ENCODE assay signal across 14 cellular contexts in the genomic region with DNA sequence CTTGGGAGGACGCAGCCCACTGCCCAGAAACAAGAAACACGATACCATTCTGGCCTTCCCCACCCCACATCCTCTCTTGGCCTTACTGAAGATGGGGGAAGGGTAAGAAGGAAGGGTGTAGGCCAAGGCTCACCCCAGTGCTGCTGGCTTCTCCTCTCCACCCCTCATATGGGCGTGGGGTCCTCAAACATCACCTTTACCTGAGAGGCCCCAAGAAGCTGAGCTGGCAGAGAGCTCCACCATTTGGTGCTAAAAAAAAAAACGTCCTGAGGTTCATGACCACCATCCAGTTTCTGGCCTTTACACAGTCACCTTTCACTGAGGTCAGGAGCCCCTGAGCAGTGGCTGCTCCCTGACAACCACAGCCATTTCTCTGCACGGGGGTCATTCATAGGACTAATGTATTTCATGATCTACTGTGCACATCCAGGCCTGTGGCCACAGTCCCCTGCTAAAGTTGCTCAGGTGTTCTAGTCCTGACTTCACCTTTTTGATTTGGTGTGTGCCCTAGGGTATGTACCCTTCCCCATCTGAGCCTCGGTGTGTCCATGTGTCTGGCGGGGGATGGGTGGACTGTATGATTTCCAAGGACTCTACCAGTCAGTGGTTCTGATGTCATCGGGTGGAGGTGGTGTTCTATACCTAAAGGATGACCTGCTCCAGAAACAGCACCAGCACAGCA. TPM values are rescaled to one million over a fixed set of nuclear protein-coding genes. Genes with fewer than 3 reads are reported as not detected.
DNase-seq lines count a peak whose midpoint lies in the region; ATAC-seq and TF ChIP-seq lines count a peak whose summit lies in the region.
"Had no signal": no experiment of that assay in that cellular context is flagged by ENCODE, and none has a peak within 500 bp of the region (broad histone marks: within the 10 kb centered on the region; RNA-seq: fewer than 3 reads in every experiment).

No MANE protein-coding gene starts in this region.

- H3K27ac ChIP-seq in Panc1 (ENCODE audit: low read length) = no peak overlapping the region
- H3K27ac ChIP-seq: esophagus squamous epithelium, parathyroid adenoma, vagina had no signal

- no peaks in the 10 kb centered on the region for H3K9me3 ChIP-seq in Panc1 (ENCODE audit: control insufficient read depth, insufficient read depth, low read depth, low read length)
- H3K9me3 ChIP-seq: esophagus squamous epithelium, vagina had no signal

- ATAC-seq in Panc1 (peak; percentile 4), HG02763 (IDR thresholded peaks at IDR 0.05; ENCODE audit: unreplicated experiment) (no peak)
- no peak for ATAC-seq in effector memory CD8-positive, alpha-beta T cell (replicated peaks)

- H3K4me3 ChIP-seq in Panc1 (ENCODE audit: low read depth in 2 of 2, low read length in 2 of 2) = no peak overlapping the region
- H3K4me3 ChIP-seq: esophagus squamous epithelium, vagina had no signal

- H3K4me1 ChIP-seq in Panc1 (ENCODE audit: control insufficient read depth, insufficient read depth, low read length) = 0 out of 2 replicates have a peak, but pooled peaks cover 3% of the 10 kb centered on the region
- H3K4me1 ChIP-seq: parathyroid adenoma had no signal

- CTCF ChIA-PET in activated naive CD4-positive, alpha-beta T cell treated with anti-CD3 and anti-CD28 coated beads for 36 hours (lab: Charles Lee) = interaction anchor here (0.6 to 3.1 kb wide), 17 partner anchors 11 to 248 kb away, joined by 3 to 19 read pairs (median 4); a partner anchor contains a TSS
- CTCF ChIA-PET in Panc1 (lab: Charles Lee) = interaction anchor here (0.5 to 1.0 kb wide), 4 partner anchors 9 to 161 kb away, joined by 3 to 5 read pairs (median 4); no protein-coding TSS in a partner anchor

- no peak overlapping the region for H3K4me3 Mint-ChIP-seq in activated naive CD4-positive, alpha-beta T cell treated with anti-CD3 and anti-CD28 coated beads for 36 hours
- no peak overlapping the region for H3K4me3 Mint-ChIP-seq in effector memory CD8-positive, alpha-beta T cell
- no peak overlapping the region for H3K4me3 Mint-ChIP-seq in stimulated activated naive CD8-positive, alpha-beta T cell treated with anti-CD3 and anti-CD28 coated beads, Interleukin-15, Interleukin-2, amounts not matched to agents 100 ng/mL and 50 ng/mL, for 24 hours

- intact Hi-C loops in activated naive CD4-positive, alpha-beta T cell treated with anti-CD3 and anti-CD28 coated beads for 36 hours (cut with micrococcal nuclease) = no loop called here
- intact Hi-C loops in Panc1 (cut with micrococcal nuclease; ENCODE audit: unreplicated experiment) = no loop called here

- H3K9me3 Mint-ChIP-seq in activated naive CD4-positive, alpha-beta T cell treated with anti-CD3 and anti-CD28 coated beads for 36 hours = no peaks in the 10 kb centered on the region
- H3K9me3 Mint-ChIP-seq in effector memory CD8-positive, alpha-beta T cell = no peaks in the 10 kb centered on the region
- H3K9me3 Mint-ChIP-seq in stimulated activated naive CD8-positive, alpha-beta T cell treated with anti-CD3 and anti-CD28 coated beads, Interleukin-15, Interleukin-2, amounts not matched to agents 100 ng/mL and 50 ng/mL, for 24 hours = no peaks in the 10 kb centered on the region

- no peak for TF ChIP-seq CTCF in Panc1 (IDR thresholded peaks at IDR 0.05)

- BruUV-seq in Panc1 (replicated peaks; lab: Mats Ljungman, UMichigan) = no TSS peak

- peaks cover 28% of the 10 kb centered on the region for H3K36me3 Mint-ChIP-seq in activated naive CD4-positive, alpha-beta T cell treated with anti-CD3 and anti-CD28 coated beads for 36 hours (ENCODE audit: low read depth)
- peaks cover 41% of the 10 kb centered on the region for H3K36me3 Mint-ChIP-seq in effector memory CD8-positive, alpha-beta T cell (ENCODE audit: insufficient read depth)
- H3K36me3 Mint-ChIP-seq in stimulated activated naive CD8-positive, alpha-beta T cell treated with anti-CD3 and anti-CD28 coated beads, Interleukin-15, Interleukin-2, amounts not matched to agents 100 ng/mL and 50 ng/mL, for 24 hours (ENCODE audit: low read depth) = peaks cover 59% of the 10 kb centered on the region

- peak overlapping the region; percentile 76 for H3K27ac Mint-ChIP-seq in activated naive CD4-positive, alpha-beta T cell treated with anti-CD3 and anti-CD28 coated beads for 36 hours
- H3K27ac Mint-ChIP-seq in effector memory CD8-positive, alpha-beta T cell = peak overlapping the region; percentile 91 to 92
- H3K27ac Mint-ChIP-seq in stimulated activated naive CD8-positive, alpha-beta T cell treated with anti-CD3 and anti-CD28 coated beads, Interleukin-15, Interleukin-2, amounts not matched to agents 100 ng/mL and 50 ng/mL, for 24 hours = peak overlapping the region; percentile 84

- in situ Hi-C loops in Panc1 (cut with HindIII; ENCODE audit: low pct_unique_long_range_greater_than_20kb, low sequenced_read_pairs) = no loop called here

- H3K27me3 ChIP-seq in Panc1 (ENCODE audit: control insufficient read depth, insufficient read depth, low read length) = no peaks in the 10 kb centered on the region
- H3K27me3 ChIP-seq: esophagus squamous epithelium, vagina had no signal

- H3K27me3 Mint-ChIP-seq in activated naive CD4-positive, alpha-beta T cell treated with anti-CD3 and anti-CD28 coated beads for 36 hours (ENCODE audit: low read depth) = no peaks in the 10 kb centered on the region
- no peaks in the 10 kb centered on the region for H3K27me3 Mint-ChIP-seq in effector memory CD8-positive, alpha-beta T cell
- no peaks in the 10 kb centered on the region for H3K27me3 Mint-ChIP-seq in stimulated activated naive CD8-positive, alpha-beta T cell treated with anti-CD3 and anti-CD28 coated beads, Interleukin-15, Interleukin-2, amounts not matched to agents 100 ng/mL and 50 ng/mL, for 24 hours

- DNase-seq in activated naive CD4-positive, alpha-beta T cell treated with anti-CD3 and anti-CD28 coated beads for 36 hours = no peak
- no peak for DNase-seq in activated naive CD4-positive, alpha-beta T cell (lab: John Stamatoyannopoulos, UW)
- DNase-seq in Panc1 (ENCODE audit: low read depth, low spot score) (no peak), NCI-H1417 treated with DMSO at 0.1 percent for 48 hours (lab: John Stamatoyannopoulos, UW) (no peak), SK-N-DZ (ENCODE audit: low spot score) (no peak)
- DNase-seq in effector memory CD8-positive, alpha-beta T cell = no peak
- DNase-seq: cerebellar nuclear complex, DMS79, esophagus squamous epithelium, NCI-H1092 treated with DMSO at 0.1 percent for 48 hours had no signal

- H3K36me3 ChIP-seq in Panc1 (ENCODE audit: control insufficient read depth, insufficient read depth, low read length) = no peaks in the 10 kb centered on the region; the same call in none of the 2 replicates

- peaks cover 26% of the 10 kb centered on the region for H3K4me1 Mint-ChIP-seq in activated naive CD4-positive, alpha-beta T cell treated with anti-CD3 and anti-CD28 coated beads for 36 hours (ENCODE audit: low read depth)
- H3K4me1 Mint-ChIP-seq in effector memory CD8-positive, alpha-beta T cell (ENCODE audit: low read depth in 2 of 2) = peaks cover 34 to 36% of the 10 kb centered on the region in 2 donors
- peaks cover 39% of the 10 kb centered on the region for H3K4me1 Mint-ChIP-seq in stimulated activated naive CD8-positive, alpha-beta T cell treated with anti-CD3 and anti-CD28 coated beads, Interleukin-15, Interleukin-2, amounts not matched to agents 100 ng/mL and 50 ng/mL, for 24 hours (ENCODE audit: low read depth)

- POLR2A ChIA-PET in Panc1 (lab: Charles Lee) = interaction anchor here (0.6 kb wide), 1 partner anchor 868 kb away, joined by 3 read pairs; no protein-coding TSS in a partner anchor

RNA-seq across cellular contexts. Expression of a gene that starts 15.1 kb away (rescaled TPM):
- 100 to 1,000 TPM; 142 TPM for total RNA-seq in activated naive CD4-positive, alpha-beta T cell treated with anti-CD3 and anti-CD28 coated beads for 36 hours
- 156 TPM for total RNA-seq in Panc1 (2021; ENCODE audit: unreplicated experiment)
- 219 TPM for polyA plus RNA-seq in Panc1 (2012; ENCODE audit: insufficient read length)
- polyA plus RNA-seq in SK-N-DZ (2014; cell fraction: cytosol; rRNA removed) = 12.4 and 13.9 TPM in 2 replicates
- 4.3 and 10.0 TPM in 2 replicates for polyA plus RNA-seq in SK-N-DZ (2014; cell fraction: nucleus; rRNA removed)

RNA-seq across cellular contexts. Expression of a gene that starts 17.3 kb away (rescaled TPM):
- 10 to 100 TPM; 38.9 to 40.8 TPM for total RNA-seq in activated naive CD4-positive, alpha-beta T cell treated with anti-CD3 and anti-CD28 coated beads for 36 hours
- total RNA-seq in Panc1 (2021; ENCODE audit: unreplicated experiment) = 72.2 TPM
- polyA plus RNA-seq in Panc1 (2012; ENCODE audit: insufficient read length) = 95.3 TPM
- polyA plus RNA-seq in SK-N-DZ (2014; cell fraction: cytosol; rRNA removed) = 25.3 and 30.3 TPM in 2 replicates
- 87.7 and 90.7 TPM in 2 replicates for polyA plus RNA-seq in SK-N-DZ (2014; cell fraction: nucleus; rRNA removed)

RNA-seq across cellular contexts. Expression of a gene that starts 28.3 kb away (rescaled TPM):
- total RNA-seq in activated naive CD4-positive, alpha-beta T cell treated with anti-CD3 and anti-CD28 coated beads for 36 hours = 10 to 100 TPM; 90.8 to 97.6 TPM
- 244 TPM for total RNA-seq in Panc1 (2021; ENCODE audit: unreplicated experiment)
- 150 TPM for polyA plus RNA-seq in Panc1 (2012; ENCODE audit: insufficient read length)
- polyA plus RNA-seq in SK-N-DZ (2014; cell fraction: cytosol; rRNA removed) = 56.7 and 109 TPM in 2 replicates
- 70.2 and 107 TPM in 2 replicates for polyA plus RNA-seq in SK-N-DZ (2014; cell fraction: nucleus; rRNA removed)

RNA-seq across cellular contexts. Expression of a gene that starts 29.9 kb away (rescaled TPM):
- total RNA-seq in activated naive CD4-positive, alpha-beta T cell treated with anti-CD3 and anti-CD28 coated beads for 36 hours = 10 to 100 TPM; 62.9 to 68.5 TPM
- 93.6 TPM for total RNA-seq in Panc1 (2021; ENCODE audit: unreplicated experiment)
- polyA plus RNA-seq in Panc1 (2012; ENCODE audit: insufficient read length) = 82.7 TPM
- 21.6 and 22.2 TPM in 2 replicates for polyA plus RNA-seq in SK-N-DZ (2014; cell fraction: cytosol; rRNA removed)
- polyA plus RNA-seq in SK-N-DZ (2014; cell fraction: nucleus; rRNA removed) = 12.5 and 12.8 TPM in 2 replicates
